Comparison of ENCODE assay signal across 1 cellular context in genomic region chr19:6204212-6204611, GRCh38.
TF ChIP-seq lines count a peak whose summit lies in the region.

No MANE protein-coding gene starts in this region.

TF ChIP-seq in IMR-90, 13 proteins besides CTCF, POLR2A, EP300 and RAD21:
- TF ChIP-seq MAFK (IDR thresholded peaks at IDR 0.05; ENCODE audit: low read depth, low read length) (no peak), BHLHE40 (IDR thresholded peaks at IDR 0.05; ENCODE audit: low read depth, low read length) (no peak), MXI1 (IDR thresholded peaks at IDR 0.05; ENCODE audit: borderline replicate concordance, low read depth, low read length) (no peak), MAZ (IDR thresholded peaks at IDR 0.05; ENCODE audit: borderline replicate concordance, low read depth, low read length) (no peak), FOS (IDR thresholded peaks at IDR 0.05; ENCODE audit: low read depth, low read length) (no peak), USF2 (IDR thresholded peaks at IDR 0.05; ENCODE audit: low read depth, low read length) (no peak), RFX5 (IDR thresholded peaks at IDR 0.05; ENCODE audit: low read depth, low read length) (no peak), ELK1 (IDR thresholded peaks at IDR 0.05; ENCODE audit: borderline replicate concordance, low read depth, low read length) (no peak), SMC3 (IDR thresholded peaks at IDR 0.05; ENCODE audit: low read depth, low read length) (no peak), CEBPB (IDR thresholded peaks at IDR 0.05; ENCODE audit: low read depth, low read length) (no peak), RCOR1 (IDR thresholded peaks at IDR 0.05; ENCODE audit: insufficient replicate concordance, low read length) (no peak), CHD1 (IDR thresholded peaks at IDR 0.05; ENCODE audit: low read depth, low read length) (no peak)
